11 cellular contexts compared by ENCODE assay signal in genomic region chr11:36363361-36364272, GRCh38.
DNase-seq lines count a peak whose midpoint lies in the region; FAIRE-seq lines count a peak whose summit lies in the region.
"Had no signal": no experiment of that assay in that cellular context is flagged by ENCODE, and none has a peak within 500 bp of the region (broad histone marks: within the 10 kb centered on the region; RNA-seq: fewer than 3 reads in every experiment).

No MANE protein-coding gene starts in this region.

- no peak overlapping the region for H3K4me3 ChIP-seq in SJSA1

- peak overlapping the region; percentile 97 for H3K27ac ChIP-seq in SJSA1

- no peak for FAIRE-seq in urothelium cell line (lab: Jason Lieb, UNC)

- H3K9me3 Mint-ChIP-seq in activated CD4-positive, alpha-beta T cell treated with anti-CD3 and anti-CD28 coated beads, Interleukin-2, amount 10 ng/mL, durations not matched to agents 24 days and 14 days, result no peaks in the 10 kb centered on the region
- H3K9me3 Mint-ChIP-seq: activated T-cell treated with anti-CD3 and anti-CD28 coated beads, Interleukin-2, amount 50 U/mL, for 24 hours had no signal

- H3K27ac Mint-ChIP-seq in activated CD4-positive, alpha-beta T cell treated with anti-CD3 and anti-CD28 coated beads, Interleukin-2, amount 10 ng/mL, durations not matched to agents 24 days and 14 days, result peak overlapping the region; percentile 9
- H3K27ac Mint-ChIP-seq: activated T-cell treated with anti-CD3 and anti-CD28 coated beads, Interleukin-2, amount 50 U/mL, for 24 hours had no signal

- no peaks in the 10 kb centered on the region for H3K36me3 ChIP-seq in SJSA1

- peak; percentile 53 for DNase-seq in activated CD4-positive, alpha-beta T cell treated with anti-CD3 and anti-CD28 coated beads, Interleukin-2, amount 10 ng/mL, durations not matched to agents 24 days and 14 days
- no peak for DNase-seq in activated CD4-positive, alpha-beta T cell treated with anti-CD3 and anti-CD28 coated beads, Interleukin-2, amount 50 U/mL, for 4 hours
- DNase-seq in SJSA1 (ENCODE audit: low read depth in 1 of 2, low spot score in 2 of 2) (no peak), glomerular visceral epithelial cell (ENCODE audit: extremely low spot score) (peak; percentile 77), urothelium cell line (ENCODE audit: low spot score) (peak; percentile 44), T1000 (lab: John Stamatoyannopoulos, UW) (no peak), cardiac septum (ENCODE audit: low spot score) (no peak)
- no peak for DNase-seq in activated CD8-positive, alpha-beta memory T cell treated with anti-CD3 and anti-CD28 coated beads, Interleukin-2, amount 50 U/mL, for 4 hours
- DNase-seq: activated T-cell treated with anti-CD3 and anti-CD28 coated beads, Interleukin-2, amount 50 U/mL, for 24 hours; NCI-H2029; T-helper 1 cell had no signal

- no peaks in the 10 kb centered on the region for H3K9me3 ChIP-seq in SJSA1 (replicated peaks)

- peaks cover 40% of the 10 kb centered on the region for H3K27me3 Mint-ChIP-seq in activated CD4-positive, alpha-beta T cell treated with anti-CD3 and anti-CD28 coated beads, Interleukin-2, amount 10 ng/mL, durations not matched to agents 24 days and 14 days

- no peak overlapping the region for H3K4me3 Mint-ChIP-seq in activated CD4-positive, alpha-beta T cell treated with anti-CD3 and anti-CD28 coated beads, Interleukin-2, amount 10 ng/mL, durations not matched to agents 24 days and 14 days
- H3K4me3 Mint-ChIP-seq: activated T-cell treated with anti-CD3 and anti-CD28 coated beads, Interleukin-2, amount 50 U/mL, for 24 hours had no signal

- H3K27me3 ChIP-seq in SJSA1 (replicated peaks), result no peaks in the 10 kb centered on the region

- no peaks in the 10 kb centered on the region for H3K36me3 Mint-ChIP-seq in activated CD4-positive, alpha-beta T cell treated with anti-CD3 and anti-CD28 coated beads, Interleukin-2, amount 10 ng/mL, durations not matched to agents 24 days and 14 days (ENCODE audit: low read depth)

- peaks cover 45% of the 10 kb centered on the region for H3K4me1 ChIP-seq in SJSA1 (replicated peaks)

- H3K4me1 Mint-ChIP-seq in activated CD4-positive, alpha-beta T cell treated with anti-CD3 and anti-CD28 coated beads, Interleukin-2, amount 10 ng/mL, durations not matched to agents 24 days and 14 days, result peaks cover 28% of the 10 kb centered on the region

- intact Hi-C loops in activated CD4-positive, alpha-beta T cell treated with anti-CD3 and anti-CD28 coated beads, Interleukin-2, amount 10 ng/mL, durations not matched to agents 24 days and 14 days (cut with micrococcal nuclease), result no loop called here
- intact Hi-C loops in cardiac septum (cut with DNase I), result no loop called here

Comparison
In these comparisons a context has a peak if more than half of its experiments do, and no peak if none do; other contexts are left out.
1. DNase-seq: peak in activated CD4-positive, alpha-beta T cell treated with anti-CD3 and anti-CD28 coated beads, Interleukin-2, amount 10 ng/mL, durations not matched to agents 24 days and 14 days (single experiment), glomerular visceral epithelial cell (single experiment) and urothelium cell line (single experiment); none in activated CD4-positive, alpha-beta T cell treated with anti-CD3 and anti-CD28 coated beads, Interleukin-2, amount 50 U/mL, for 4 hours (0 of 2), SJSA1 (0 of 2), activated CD8-positive, alpha-beta memory T cell treated with anti-CD3 and anti-CD28 coated beads, Interleukin-2, amount 50 U/mL, for 4 hours (single experiment), T1000 (single experiment) and cardiac septum (single experiment).